ENCODE assay signal across 19 cellular contexts in genomic region chr13:75369986-75370385, GRCh38.
"Had no signal": no experiment of that assay in that cellular context is flagged by ENCODE, and none has a peak within 500 bp of the region (broad histone marks: within the 10 kb centered on the region; RNA-seq: fewer than 3 reads in every experiment).

No MANE protein-coding gene starts in this region.

- H3K27ac ChIP-seq: dorsolateral prefrontal cortex, parathyroid adenoma, prostate gland, right lobe of liver, suprapubic skin, upper lobe of right lung, vagina had no signal

- H3K4me3 ChIP-seq: dorsolateral prefrontal cortex, prostate gland, right lobe of liver, smooth muscle cell, suprapubic skin, tibial artery, upper lobe of right lung, vagina had no signal

- ATAC-seq: naive thymus-derived CD4-positive, alpha-beta T cell; right lobe of liver; upper lobe of right lung had no signal

- H3K4me1 ChIP-seq: prostate gland had no signal

- H3K9me3 ChIP-seq: prostate gland, right lobe of liver, suprapubic skin, tibial artery, upper lobe of right lung, vagina had no signal

- H3K27me3 ChIP-seq: dorsolateral prefrontal cortex, right lobe of liver, suprapubic skin, tibial artery, upper lobe of right lung, vagina had no signal

- DNase-seq: cortex of kidney; dorsolateral prefrontal cortex; effector CD8-positive, alpha-beta T cell; foreskin melanocyte; islet precursor cell; mammary epithelial cell; naive thymus-derived CD4-positive, alpha-beta T cell; nephron progenitor cell; retina; right lobe of liver; stimulated activated CD4-positive, alpha-beta T cell treated with anti-CD3 and anti-CD28 coated beads, Interleukin-2, amount 100 ng/mL, for 48 hours; stimulated activated naive CD4-positive, alpha-beta T cell treated with Interleukin-2 at 50 U/mL for 16 hours; tibial artery; upper lobe of right lung had no signal

- H3K36me3 ChIP-seq: prostate gland, right lobe of liver, suprapubic skin, tibial artery, upper lobe of right lung, vagina had no signal
